ENCODE assay signal across 22 cellular contexts in the genomic region with DNA sequence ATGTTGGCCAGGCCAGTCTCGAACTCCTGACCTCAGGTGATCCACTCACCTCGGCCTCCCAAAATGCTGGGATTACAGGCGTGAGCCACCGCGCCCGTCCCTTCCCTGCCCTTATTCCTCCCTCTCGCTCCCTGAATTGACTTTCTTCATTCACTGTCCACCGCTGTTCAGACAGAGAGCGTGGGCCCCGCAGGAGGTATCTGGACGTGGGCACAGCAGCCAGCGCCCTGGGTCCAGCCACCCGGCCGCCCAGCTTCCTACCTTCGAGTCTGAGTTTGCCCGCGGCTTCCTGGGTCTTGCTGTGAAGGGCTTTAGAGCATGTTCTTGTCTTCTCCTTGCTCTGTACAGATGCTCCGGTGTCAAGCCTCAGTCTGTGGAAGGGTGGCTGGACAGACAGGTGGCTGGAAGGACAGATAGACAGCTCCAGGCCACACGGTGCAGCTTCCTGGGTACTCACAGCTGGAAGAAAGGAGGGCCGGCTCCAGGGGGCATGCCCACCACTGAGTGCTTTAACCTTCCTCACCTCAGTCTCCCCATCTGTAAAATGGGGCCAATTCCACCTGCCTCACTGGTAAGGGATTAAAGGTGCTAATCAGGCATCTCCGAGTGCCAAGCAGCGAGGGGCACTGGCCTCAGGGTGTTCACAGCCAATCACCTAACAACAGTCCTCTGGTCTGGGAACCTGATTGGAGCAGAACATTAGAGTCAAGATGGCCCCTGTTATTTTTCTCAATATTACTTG. TPM values are rescaled to one million over a fixed set of nuclear protein-coding genes. Genes with fewer than 3 reads are reported as not detected.
DNase-seq lines count a peak whose midpoint lies in the region; ATAC-seq and TF ChIP-seq lines count a peak whose summit lies in the region.
"Had no signal": no experiment of that assay in that cellular context is flagged by ENCODE, and none has a peak within 500 bp of the region (broad histone marks: within the 10 kb centered on the region; RNA-seq: fewer than 3 reads in every experiment).

No MANE protein-coding gene starts in this region.

- H3K27me3 Mint-ChIP-seq in natural killer cell (ENCODE audit: low read depth in 2 of 2) = no peaks in the 10 kb centered on the region
- H3K27me3 Mint-ChIP-seq in natural killer cell treated with Interleukin-12 subunit alpha and Interleukin-12 subunit beta and Interleukin-15 and Interleukin-18, amount 100 ng/mL, for 72 hours = no peaks in the 10 kb centered on the region
- H3K27me3 Mint-ChIP-seq in memory B cell = no peaks in the 10 kb centered on the region
- H3K27me3 Mint-ChIP-seq in stimulated activated naive B cell treated with anti-CD40 and anti-IgM and Interleukin-4, amounts not matched to agents 10 μg/mL and 1 μg/mL and 100 μg/mL, for 72 hours = no peaks in the 10 kb centered on the region
- H3K27me3 Mint-ChIP-seq: CD4-positive, alpha-beta memory T cell had no signal

- peak overlapping the region; percentile 78 for H3K27ac ChIP-seq in RWPE1

- no peak for ATAC-seq in natural killer cell
- ATAC-seq in natural killer cell treated with Interleukin-12 subunit alpha and Interleukin-12 subunit beta and Interleukin-15 and Interleukin-18, amount 100 ng/mL, for 72 hours = no peak
- ATAC-seq in memory B cell (ENCODE audit: low read depth) = no peak
- no peak for ATAC-seq in stimulated activated naive B cell treated with anti-CD40 and anti-IgM and Interleukin-4, amounts not matched to agents 10 μg/mL and 1 μg/mL and 100 μg/mL, for 72 hours (replicated peaks)
- ATAC-seq in HG03442 (IDR thresholded peaks at IDR 0.05; ENCODE audit: unreplicated experiment) = no peak
- no peak for ATAC-seq in HG02763 (IDR thresholded peaks at IDR 0.05; ENCODE audit: unreplicated experiment)
- ATAC-seq: SK-N-SH treated with all-trans-retinoic acid at 6 μM for 48 hours had no signal

- intact Hi-C loops in natural killer cell (cut with micrococcal nuclease) = no loop called here

- TF ChIP-seq CTCF in natural killer cell (IDR thresholded peaks at IDR 0.05) = no peak
- no peak for TF ChIP-seq CTCF in RWPE1 (conservative IDR thresholded peaks at IDR 0.05; ENCODE audit: low read depth)

- H3K4me1 Mint-ChIP-seq in natural killer cell (peaks cover 33 to 46% of the 10 kb centered on the region in 2 donors), memory B cell (peaks cover 50% of the 10 kb centered on the region)
- peaks cover 29 to 45% of the 10 kb centered on the region in 2 donors for H3K4me1 Mint-ChIP-seq in natural killer cell treated with Interleukin-12 subunit alpha and Interleukin-12 subunit beta and Interleukin-15 and Interleukin-18, amount 100 ng/mL, for 72 hours (ENCODE audit: low read depth in 2 of 2)
- H3K4me1 Mint-ChIP-seq in stimulated activated naive B cell treated with anti-CD40 and anti-IgM and Interleukin-4, amounts not matched to agents 10 μg/mL and 1 μg/mL and 100 μg/mL, for 72 hours = peaks cover 50 to 83% of the 10 kb centered on the region in 2 donors

- CTCF ChIA-PET in RWPE1 (lab: Yijun Ruan, JAX) = no interaction called here

- H3K27ac Mint-ChIP-seq in natural killer cell = peak overlapping the region; percentile 74 to 79
- peak overlapping the region in 1 of 2 donors; percentile 100 for H3K27ac Mint-ChIP-seq in natural killer cell treated with Interleukin-12 subunit alpha and Interleukin-12 subunit beta and Interleukin-15 and Interleukin-18, amount 100 ng/mL, for 72 hours
- H3K27ac Mint-ChIP-seq in memory B cell = no peak overlapping the region
- peak overlapping the region; percentile 89 for H3K27ac Mint-ChIP-seq in stimulated activated naive B cell treated with anti-CD40 and anti-IgM and Interleukin-4, amounts not matched to agents 10 μg/mL and 1 μg/mL and 100 μg/mL, for 72 hours

- H3K4me3 Mint-ChIP-seq in natural killer cell (no peak overlapping the region), memory B cell (peak overlapping the region; percentile 27)
- no peak overlapping the region for H3K4me3 Mint-ChIP-seq in natural killer cell treated with Interleukin-12 subunit alpha and Interleukin-12 subunit beta and Interleukin-15 and Interleukin-18, amount 100 ng/mL, for 72 hours
- H3K4me3 Mint-ChIP-seq in stimulated activated naive B cell treated with anti-CD40 and anti-IgM and Interleukin-4, amounts not matched to agents 10 μg/mL and 1 μg/mL and 100 μg/mL, for 72 hours = peak overlapping the region in 1 of 2 donors; percentile 36
- H3K4me3 Mint-ChIP-seq: CD4-positive, alpha-beta memory T cell had no signal

- POLR2A ChIA-PET in RWPE1 (lab: Yijun Ruan, JAX; ENCODE audit: low non-redundant PET) = no interaction called here

- DNase-seq in natural killer cell = no peak
- no peak for DNase-seq in natural killer cell treated with Interleukin-12 subunit alpha and Interleukin-12 subunit beta and Interleukin-15 and Interleukin-18, amount 100 ng/mL, for 72 hours (ENCODE audit: low spot score)
- DNase-seq in RWPE1 (ENCODE audit: low spot score) = no peak
- DNase-seq in memory B cell (ENCODE audit: low spot score in 2 of 2) = no peak
- no peak for DNase-seq in stimulated activated naive B cell treated with anti-CD40 and anti-IgM and Interleukin-4, amounts not matched to agents 10 μg/mL and 1 μg/mL and 100 μg/mL, for 72 hours
- no peak for DNase-seq in Kasumi-1 (lab: John Stamatoyannopoulos, UW)
- DNase-seq: Caco-2; CD4-positive, alpha-beta memory T cell; DMS 273 treated with DMSO at 0.1 percent for 48 hours; DND-41; GOT3; HCEC 1CT; MM.1S; NCI-H1092; NCI-H1436 treated with DMSO at 0.1 percent for 48 hours; NCI-H1930; NCI-H2227 treated with DMSO at 0.1 percent for 48 hours; NCI-H510A had no signal

- H3K36me3 Mint-ChIP-seq in natural killer cell (no peaks in the 10 kb centered on the region), memory B cell (peaks cover 13% of the 10 kb centered on the region)
- no peaks in the 10 kb centered on the region for H3K36me3 Mint-ChIP-seq in natural killer cell treated with Interleukin-12 subunit alpha and Interleukin-12 subunit beta and Interleukin-15 and Interleukin-18, amount 100 ng/mL, for 72 hours
- H3K36me3 Mint-ChIP-seq in stimulated activated naive B cell treated with anti-CD40 and anti-IgM and Interleukin-4, amounts not matched to agents 10 μg/mL and 1 μg/mL and 100 μg/mL, for 72 hours = peaks cover 16 to 30% of the 10 kb centered on the region in 2 donors

- H3K9me3 Mint-ChIP-seq in natural killer cell (no peaks in the 10 kb centered on the region), memory B cell (no peaks in the 10 kb centered on the region)
- H3K9me3 Mint-ChIP-seq in natural killer cell treated with Interleukin-12 subunit alpha and Interleukin-12 subunit beta and Interleukin-15 and Interleukin-18, amount 100 ng/mL, for 72 hours = no peaks in the 10 kb centered on the region
- H3K9me3 Mint-ChIP-seq in stimulated activated naive B cell treated with anti-CD40 and anti-IgM and Interleukin-4, amounts not matched to agents 10 μg/mL and 1 μg/mL and 100 μg/mL, for 72 hours = peaks cover 0 to 4% of the 10 kb centered on the region in 2 donors
- H3K9me3 Mint-ChIP-seq: CD4-positive, alpha-beta memory T cell had no signal

RNA-seq across cellular contexts. Expression of a gene that starts 13.6 kb away (rescaled TPM):
- total RNA-seq in natural killer cell = 100 to 1,000 TPM; 194 to 233 (median 202) TPM
- total RNA-seq in natural killer cell treated with Interleukin-12 subunit alpha and Interleukin-12 subunit beta and Interleukin-15 and Interleukin-18, amount 100 ng/mL, for 72 hours = 100 to 1,000 TPM; 156 to 234 TPM

RNA-seq across cellular contexts. Expression of a gene that starts 20.2 kb away (rescaled TPM):
- total RNA-seq in natural killer cell = under 1 TPM in 2 of 3 donors, not detected in 1; 0.28 to 0.50 TPM
- under 1 TPM in 1 of 2 donors, not detected in 1; 0.78 TPM for total RNA-seq in natural killer cell treated with Interleukin-12 subunit alpha and Interleukin-12 subunit beta and Interleukin-15 and Interleukin-18, amount 100 ng/mL, for 72 hours
- total RNA-seq: A673; Caco-2; CD4-positive, alpha-beta memory T cell had no signal

RNA-seq across cellular contexts. Expression of a gene that starts 34.7 kb away (rescaled TPM):
- 10 to 100 TPM; 34.9 to 40.2 (median 37.7) TPM for total RNA-seq in natural killer cell
- total RNA-seq in natural killer cell treated with Interleukin-12 subunit alpha and Interleukin-12 subunit beta and Interleukin-15 and Interleukin-18, amount 100 ng/mL, for 72 hours = 10 to 100 TPM; 46.7 to 66.9 TPM

RNA-seq across cellular contexts. Expression of a gene that starts 49.9 kb away (rescaled TPM):
- under 1 TPM; 0.12 to 0.33 (median 0.16) TPM for total RNA-seq in natural killer cell
- 1 to 10 TPM; 1.0 to 2.9 TPM for total RNA-seq in natural killer cell treated with Interleukin-12 subunit alpha and Interleukin-12 subunit beta and Interleukin-15 and Interleukin-18, amount 100 ng/mL, for 72 hours
- total RNA-seq: CD4-positive, alpha-beta memory T cell had no signal

RNA-seq across cellular contexts. Expression of a gene that starts 52.2 kb away (rescaled TPM):
- 1 to 10 TPM in 1 of 3 donors, under 1 TPM in 2; 0.77 to 1.1 (median 0.82) TPM for total RNA-seq in natural killer cell
- under 1 TPM in 1 of 2 donors, not detected in 1; 0.78 TPM for total RNA-seq in natural killer cell treated with Interleukin-12 subunit alpha and Interleukin-12 subunit beta and Interleukin-15 and Interleukin-18, amount 100 ng/mL, for 72 hours
- total RNA-seq: A673; Caco-2; CD4-positive, alpha-beta memory T cell had no signal
